ENCODE assay signal across 9 cellular contexts in genomic region chr2:191927319-191927867, GRCh38.
A peak's percentile ranks its signal among the peaks of the same experiment; 100 is the strongest.
DNase-seq lines count a peak whose midpoint lies in the region; ATAC-seq lines count a peak whose summit lies in the region.
"Had no signal": no experiment of that assay in that cellular context is flagged by ENCODE, and none has a peak within 500 bp of the region (broad histone marks: within the 10 kb centered on the region; RNA-seq: fewer than 3 reads in every experiment).

No MANE protein-coding gene starts in this region.

- peaks cover 7% of the 10 kb centered on the region for H3K27me3 Mint-ChIP-seq in activated T-helper 1 cell treated with anti-CD3 and anti-CD28 coated beads, Interleukin-12 subunit alpha, Interleukin-12 subunit beta, Interleukin-2, Interleukin-4 antibody, amounts not matched to agents 30 ng/mL and 10 ng/mL and 1 ng/mL, durations not matched to agents 14 hours and 24 hours and 36 hours (ENCODE audit: insufficient read depth)

- H3K9me3 ChIP-seq in neuron (ENCODE audit: low read length), result no peaks in the 10 kb centered on the region
- H3K9me3 ChIP-seq: ascending aorta had no signal

- no peaks in the 10 kb centered on the region for H3K36me3 ChIP-seq in neuron (ENCODE audit: insufficient read depth, low read length)
- H3K36me3 ChIP-seq: ascending aorta had no signal

- H2AFZ ChIP-seq in neuron (ENCODE audit: low read depth, low read length), result peak overlapping the region; percentile 60

- H3K4me1 ChIP-seq in neuron (ENCODE audit: insufficient read depth, low read length), result peaks cover 24% of the 10 kb centered on the region

- intact Hi-C loops in activated T-helper 1 cell treated with anti-CD3 and anti-CD28 coated beads, Interleukin-12 subunit alpha, Interleukin-12 subunit beta, Interleukin-2, Interleukin-4 antibody, amounts not matched to agents 30 ng/mL and 10 ng/mL and 1 ng/mL, durations not matched to agents 14 hours and 24 hours and 36 hours (cut with micrococcal nuclease), result no loop called here

- no peak overlapping the region for H3K4me3 ChIP-seq in neuron (ENCODE audit: low read length)
- H3K4me3 ChIP-seq: ascending aorta had no signal

- no peaks in the 10 kb centered on the region for H3K27me3 ChIP-seq in neuron (ENCODE audit: insufficient read depth, low read length)
- H3K27me3 ChIP-seq: ascending aorta had no signal

- no peaks in the 10 kb centered on the region for H3K9me3 Mint-ChIP-seq in activated naive CD4-positive, alpha-beta T cell treated with anti-CD3 and anti-CD28 coated beads, Interleukin-2, amount 50 U/mL, for 72 hours
- no peaks in the 10 kb centered on the region for H3K9me3 Mint-ChIP-seq in activated T-helper 1 cell treated with anti-CD3 and anti-CD28 coated beads, Interleukin-12 subunit alpha, Interleukin-12 subunit beta, Interleukin-2, Interleukin-4 antibody, amounts not matched to agents 30 ng/mL and 10 ng/mL and 1 ng/mL, durations not matched to agents 14 hours and 24 hours and 36 hours

- H3K4me1 Mint-ChIP-seq in activated T-helper 1 cell treated with anti-CD3 and anti-CD28 coated beads, Interleukin-12 subunit alpha, Interleukin-12 subunit beta, Interleukin-2, Interleukin-4 antibody, amounts not matched to agents 30 ng/mL and 10 ng/mL and 1 ng/mL, durations not matched to agents 14 hours and 24 hours and 36 hours (ENCODE audit: low read depth), result no peaks in the 10 kb centered on the region

- in situ Hi-C loops in G401 (cut with HindIII; ENCODE audit: low sequenced_read_pairs), result no loop called here

- H3K4me3 Mint-ChIP-seq in activated T-helper 1 cell treated with anti-CD3 and anti-CD28 coated beads, Interleukin-12 subunit alpha, Interleukin-12 subunit beta, Interleukin-2, Interleukin-4 antibody, amounts not matched to agents 30 ng/mL and 10 ng/mL and 1 ng/mL, durations not matched to agents 14 hours and 24 hours and 36 hours, result no peak overlapping the region

- DNase-seq in G401 (ENCODE audit: low spot score) (peak; percentile 45), NCI-H2107 (lab: John Stamatoyannopoulos, UW) (peak; percentile 21), dermis blood vessel endothelial cell (peak; percentile 100), SKM-1 treated with dmso at 0.1 percent for 144 hours (lab: John Stamatoyannopoulos, UW; ENCODE audit: unreplicated experiment) (no peak)
- no peak for DNase-seq in stimulated activated CD4-positive, alpha-beta T cell treated with anti-CD3 and anti-CD28 coated beads, Interleukin-4, amount 100 ng/mL, for 1 hour
- DNase-seq in activated naive CD4-positive, alpha-beta T cell treated with anti-CD3 and anti-CD28 coated beads, Interleukin-2, amount 50 U/mL, for 72 hours (ENCODE audit: low spot score in 2 of 2), result no peak
- DNase-seq in activated T-helper 1 cell treated with anti-CD3 and anti-CD28 coated beads, Interleukin-12 subunit alpha, Interleukin-12 subunit beta, Interleukin-2, Interleukin-4 antibody, amounts not matched to agents 30 ng/mL and 10 ng/mL and 1 ng/mL, durations not matched to agents 14 hours and 24 hours and 36 hours (ENCODE audit: low spot score), result no peak

- no peak overlapping the region for H3K27ac Mint-ChIP-seq in activated naive CD4-positive, alpha-beta T cell treated with anti-CD3 and anti-CD28 coated beads, Interleukin-2, amount 50 U/mL, for 72 hours
- H3K27ac Mint-ChIP-seq in activated T-helper 1 cell treated with anti-CD3 and anti-CD28 coated beads, Interleukin-12 subunit alpha, Interleukin-12 subunit beta, Interleukin-2, Interleukin-4 antibody, amounts not matched to agents 30 ng/mL and 10 ng/mL and 1 ng/mL, durations not matched to agents 14 hours and 24 hours and 36 hours, result no peak overlapping the region

- ATAC-seq in activated naive CD4-positive, alpha-beta T cell treated with anti-CD3 and anti-CD28 coated beads, Interleukin-2, amount 50 U/mL, for 72 hours, result no peak

- no peaks in the 10 kb centered on the region for H3K36me3 Mint-ChIP-seq in activated naive CD4-positive, alpha-beta T cell treated with anti-CD3 and anti-CD28 coated beads, Interleukin-2, amount 50 U/mL, for 72 hours
- no peaks in the 10 kb centered on the region for H3K36me3 Mint-ChIP-seq in activated T-helper 1 cell treated with anti-CD3 and anti-CD28 coated beads, Interleukin-12 subunit alpha, Interleukin-12 subunit beta, Interleukin-2, Interleukin-4 antibody, amounts not matched to agents 30 ng/mL and 10 ng/mL and 1 ng/mL, durations not matched to agents 14 hours and 24 hours and 36 hours (ENCODE audit: low read depth)

Comparison
In these comparisons a context has a peak if more than half of its experiments do, and no peak if none do; other contexts are left out.
1. DNase-seq: peak in G401 (single experiment), NCI-H2107 (single experiment) and dermis blood vessel endothelial cell (single experiment); none in SKM-1 treated with dmso at 0.1 percent for 144 hours (single experiment), stimulated activated CD4-positive, alpha-beta T cell treated with anti-CD3 and anti-CD28 coated beads, Interleukin-4, amount 100 ng/mL, for 1 hour (single experiment), activated naive CD4-positive, alpha-beta T cell treated with anti-CD3 and anti-CD28 coated beads, Interleukin-2, amount 50 U/mL, for 72 hours (0 of 2) and activated T-helper 1 cell treated with anti-CD3 and anti-CD28 coated beads, Interleukin-12 subunit alpha, Interleukin-12 subunit beta, Interleukin-2, Interleukin-4 antibody, amounts not matched to agents 30 ng/mL and 10 ng/mL and 1 ng/mL, durations not matched to agents 14 hours and 24 hours and 36 hours (single experiment).